Comparison of ENCODE assay signal across 8 cellular contexts in the genomic region with DNA sequence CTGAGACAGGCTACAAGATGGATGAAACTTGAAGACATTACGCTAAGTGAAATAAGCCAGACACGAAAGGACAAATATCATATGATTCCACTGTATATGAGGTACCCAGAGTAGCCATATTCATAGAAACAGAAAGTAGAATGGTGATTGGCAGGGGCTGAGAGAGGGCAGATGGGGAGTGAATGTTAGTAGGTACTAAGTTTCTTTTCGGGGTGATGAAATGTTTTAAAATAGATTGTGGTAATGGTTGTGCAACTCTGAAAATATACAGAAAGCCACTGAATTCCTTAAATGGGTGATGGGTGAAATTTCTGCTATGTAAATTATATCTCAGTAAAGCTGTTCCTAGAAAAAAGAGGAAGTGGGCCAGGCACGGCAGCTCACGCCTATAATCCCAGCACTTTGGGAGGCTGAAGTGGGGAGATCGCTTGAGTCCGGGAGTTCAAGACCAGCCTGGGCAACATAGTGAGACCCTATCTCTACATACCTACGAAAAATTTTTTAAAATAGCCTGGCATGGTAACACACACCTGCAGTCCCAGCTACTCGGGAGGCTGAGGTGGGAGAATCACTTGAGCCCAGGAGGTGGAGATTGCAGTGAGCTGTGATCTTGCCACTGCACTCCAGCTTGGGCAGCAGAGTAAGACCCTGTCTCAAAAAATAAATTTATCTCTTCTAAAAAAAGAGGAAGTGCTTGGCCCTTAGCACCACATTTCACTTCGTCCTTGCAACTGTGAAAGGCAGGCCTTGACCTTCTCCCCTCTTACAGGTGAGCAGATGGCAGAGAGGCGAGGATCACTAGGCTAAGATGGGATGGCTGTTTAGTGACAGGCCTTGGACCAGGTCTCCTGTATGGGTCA. TPM values are rescaled to one million over a fixed set of nuclear protein-coding genes. Genes with fewer than 3 reads are reported as not detected.
DNase-seq lines count a peak whose midpoint lies in the region; ATAC-seq, FAIRE-seq and TF ChIP-seq lines count a peak whose summit lies in the region.

No MANE protein-coding gene starts in this region.

- peaks cover 6% of the 10 kb centered on the region for H3K4me1 Mint-ChIP-seq in astrocyte (ENCODE audit: low read depth, unreplicated experiment)

- peak overlapping the region; percentile 56 for H3K4me2 ChIP-seq in Karpas-422 (ENCODE audit: low read depth, low read length, poor library complexity, severe bottlenecking)
- peak overlapping the region; percentile 67 for H3K4me2 ChIP-seq in astrocyte (ENCODE audit: low read length)

- H3K36me3 Mint-ChIP-seq in astrocyte (ENCODE audit: low read depth, unreplicated experiment) = no peaks in the 10 kb centered on the region

- no peaks in the 10 kb centered on the region for H3K27me3 ChIP-seq in Karpas-422 (ENCODE audit: low read length)
- no peaks in the 10 kb centered on the region for H3K27me3 ChIP-seq in astrocyte (ENCODE audit: insufficient read depth, low read length)
- no peaks in the 10 kb centered on the region for H3K27me3 ChIP-seq in lower lobe of right lung (ENCODE audit: low read depth)
- H3K27me3 ChIP-seq in upper lobe of left lung = no peaks in the 10 kb centered on the region

- H3K9me3 ChIP-seq in Karpas-422 (ENCODE audit: low read length) (0 out of 2 replicates have a peak, but pooled peaks cover 1% of the 10 kb centered on the region), astrocyte (ENCODE audit: insufficient read depth, low read depth, low read length) (no peaks in the 10 kb centered on the region), lower lobe of right lung (no peaks in the 10 kb centered on the region), upper lobe of left lung (no peaks in the 10 kb centered on the region)

- H3K27ac ChIP-seq in Karpas-422 (ENCODE audit: low read length) (peak overlapping the region; percentile 39; the same call in 1 of the 2 replicates), astrocyte (ENCODE audit: low read depth, low read length) (peak overlapping the region; percentile 11), lower lobe of right lung (peak overlapping the region; percentile 77), upper lobe of left lung (peak overlapping the region; percentile 78 to 85 (median 82))

- no peaks in the 10 kb centered on the region for H3K36me3 ChIP-seq in Karpas-422 (ENCODE audit: insufficient read depth, low read length)
- no peaks in the 10 kb centered on the region for H3K36me3 ChIP-seq in astrocyte (ENCODE audit: insufficient read depth, low read length)
- no peaks in the 10 kb centered on the region for H3K36me3 ChIP-seq in lower lobe of right lung
- H3K36me3 ChIP-seq in upper lobe of left lung = no peaks in the 10 kb centered on the region

- no peak overlapping the region for H3K4me3 Mint-ChIP-seq in astrocyte (ENCODE audit: unreplicated experiment)

- intact Hi-C loops in lower lobe of right lung (cut with DNase I) = loop anchor here (10.0 kb wide), 1 partner anchor 194 kb away; a partner anchor contains a TSS

- peaks cover 7% of the 10 kb centered on the region for H3K27me3 Mint-ChIP-seq in astrocyte (ENCODE audit: low read depth, unreplicated experiment)

- H2AFZ ChIP-seq in Karpas-422 (ENCODE audit: low read length) = no peak overlapping the region
- H2AFZ ChIP-seq in astrocyte (ENCODE audit: low read depth, low read length) = peak overlapping the region; percentile 76

- H3K79me2 ChIP-seq in Karpas-422 (ENCODE audit: low read length) (no peaks in the 10 kb centered on the region), astrocyte (ENCODE audit: insufficient read depth, low read length) (no peaks in the 10 kb centered on the region)

- H3K4me3 ChIP-seq in Karpas-422 (ENCODE audit: low read length) (peak overlapping the region; percentile 29), astrocyte (ENCODE audit: insufficient read depth, low read depth, low read length) (peak overlapping the region; percentile 16), lower lobe of right lung (peak overlapping the region; percentile 25), upper lobe of left lung (peak overlapping the region in 2 of 4 donors; percentile 31 to 32)

- H4K20me1 ChIP-seq in Karpas-422 (ENCODE audit: insufficient read depth, low read depth, low read length) = no peaks in the 10 kb centered on the region
- H4K20me1 ChIP-seq in astrocyte (ENCODE audit: insufficient read depth, low read length) = no peaks in the 10 kb centered on the region

- H3K9ac ChIP-seq in Karpas-422 (ENCODE audit: low read length) (0 out of 2 replicates have a peak overlapping the region, but pooled peaks have one; percentile 12), astrocyte (ENCODE audit: low read length) (peak overlapping the region; percentile 45)

- no peaks in the 10 kb centered on the region for H3K9me2 ChIP-seq in Karpas-422 (replicated peaks; ENCODE audit: insufficient read depth, low read length)

- TF ChIP-seq POLR2A in GM12892 (IDR thresholded peaks at IDR 0.05; ENCODE audit: low read depth, low read length) (0 out of 2 replicates have a peak, but pooled peaks have one; percentile 42), upper lobe of left lung (IDR thresholded peaks at IDR 0.05) (no peak)

- FAIRE-seq in GM12892 (lab: Jason Lieb, UNC) (peak; percentile 97), astrocyte (lab: Jason Lieb, UNC) (no peak)

- 51 to 61% methylated on average over 11 of the region's 11 CpGs for WGBS in upper lobe of left lung, 2 donors

- peaks cover 19% of the 10 kb centered on the region for H3K4me1 ChIP-seq in Karpas-422 (ENCODE audit: low read length)
- peaks cover 16% of the 10 kb centered on the region for H3K4me1 ChIP-seq in astrocyte (ENCODE audit: insufficient read depth, low read length)
- H3K4me1 ChIP-seq in lower lobe of right lung = peaks cover 23% of the 10 kb centered on the region
- peaks cover 15 to 25% (median 21%) of the 10 kb centered on the region in 4 donors for H3K4me1 ChIP-seq in upper lobe of left lung

- TF ChIP-seq CTCF in astrocyte (IDR thresholded peaks at IDR 0.05; ENCODE audit: insufficient read depth, low read depth, low read length) (no peak), lower lobe of right lung (IDR thresholded peaks at IDR 0.05) (no peak), upper lobe of left lung (IDR thresholded peaks at IDR 0.05) (no peak)

- DNase-seq in GM12892 (ENCODE audit: insufficient read length) (peak; percentile 73), Karpas-422 (peak; percentile 94), astrocyte (ENCODE audit: low read depth) (peak; percentile 83), lower lobe of right lung (peak; percentile 78), upper lobe of left lung (peak in 1 of 2 donors; percentile 65), D341Med (ENCODE audit: low spot score) (no peak)
- DNase-seq in stimulated activated CD4-positive, alpha-beta T cell treated with anti-CD3 and anti-CD28 coated beads, Interleukin-4, amount 100 ng/mL, for 1 hour = no peak

- H3K27ac Mint-ChIP-seq in astrocyte (ENCODE audit: unreplicated experiment) = peak overlapping the region; percentile 11

- H3K9me3 Mint-ChIP-seq in astrocyte (ENCODE audit: unreplicated experiment) = no peaks in the 10 kb centered on the region

- ATAC-seq in GM21619 (IDR thresholded peaks at IDR 0.05; ENCODE audit: unreplicated experiment) (peak; percentile 74), lower lobe of right lung (peak; percentile 80 to 84), upper lobe of left lung (ENCODE audit: low FRiP score in 2 of 2) (peak; percentile 69 to 81)

- peak in 1 of 4 donors; percentile 10 for TF ChIP-seq EP300 in upper lobe of left lung (IDR thresholded peaks at IDR 0.05)

RNA-seq across cellular contexts. Expression of a gene that starts 16.0 kb away (rescaled TPM):
- 7.4 TPM for polyA plus RNA-seq in GM12892 (2012; ENCODE audit: missing spikeins)
- total RNA-seq in Karpas-422 (2014; rRNA removed; shearing (Covaris generic); ENCODE audit: low replicate concordance) = 4.4 and 18.1 TPM in 2 replicates
- total RNA-seq in astrocyte = 5.9 and 8.5 TPM in 2 replicates
- total RNA-seq in lower lobe of right lung = 99.6 TPM
- total RNA-seq in upper lobe of left lung = 100 to 1,000 TPM in 5 of 6 donors, 10 to 100 TPM in 1; 92.8 to 272 (median 167) TPM

Comparison
In these comparisons a context has a peak if more than half of its experiments do, and no peak if none do; other contexts are left out.
1. DNase-seq: peak in GM12892 (single experiment), Karpas-422 (single experiment), astrocyte (single experiment) and lower lobe of right lung (single experiment); none in D341Med (single experiment) and stimulated activated CD4-positive, alpha-beta T cell treated with anti-CD3 and anti-CD28 coated beads, Interleukin-4, amount 100 ng/mL, for 1 hour (single experiment).
2. H3K27ac ChIP-seq: peak in every context shown above with its lines; median percentile 82 in upper lobe of left lung; 77 in lower lobe of right lung; 39 in Karpas-422; 11 in astrocyte.
3. Peak in every context shown above with its lines, with median percentiles within 50 percentile points of each other: ATAC-seq.